In the genomic region with DNA sequence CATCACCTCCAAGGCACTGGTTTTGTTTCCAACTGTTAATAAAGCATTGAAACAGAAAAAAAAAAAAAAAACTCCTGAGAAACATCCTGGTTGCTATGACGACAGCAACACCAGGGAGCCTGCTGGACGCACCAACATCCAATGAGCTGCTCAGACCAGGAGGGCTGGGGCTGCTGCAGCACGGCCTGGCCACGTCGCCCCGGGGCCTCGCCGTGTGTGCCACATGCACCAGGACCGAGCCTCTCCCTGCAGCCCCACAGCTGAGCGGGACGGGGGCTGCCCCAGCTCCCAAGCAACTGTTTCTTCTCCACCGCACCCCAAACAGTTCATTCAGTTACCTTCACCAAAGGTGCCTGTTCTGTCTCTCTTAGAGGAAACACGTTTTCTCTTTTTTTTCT, we compare ENCODE assay signal across 1 cellular context.
TF ChIP-seq lines count a peak whose summit lies in the region.

No MANE protein-coding gene starts in this region.

TF ChIP-seq in K562, 482 proteins besides CTCF, POLR2A, EP300 and RAD21 (continued from another document):
- no peak for TF ChIP-seq SFPQ (IDR thresholded peaks at IDR 0.05; ENCODE audit: low read depth, low read length)
TF ChIP-seq in K562: peak in this region for 2.
